In the genomic region with DNA sequence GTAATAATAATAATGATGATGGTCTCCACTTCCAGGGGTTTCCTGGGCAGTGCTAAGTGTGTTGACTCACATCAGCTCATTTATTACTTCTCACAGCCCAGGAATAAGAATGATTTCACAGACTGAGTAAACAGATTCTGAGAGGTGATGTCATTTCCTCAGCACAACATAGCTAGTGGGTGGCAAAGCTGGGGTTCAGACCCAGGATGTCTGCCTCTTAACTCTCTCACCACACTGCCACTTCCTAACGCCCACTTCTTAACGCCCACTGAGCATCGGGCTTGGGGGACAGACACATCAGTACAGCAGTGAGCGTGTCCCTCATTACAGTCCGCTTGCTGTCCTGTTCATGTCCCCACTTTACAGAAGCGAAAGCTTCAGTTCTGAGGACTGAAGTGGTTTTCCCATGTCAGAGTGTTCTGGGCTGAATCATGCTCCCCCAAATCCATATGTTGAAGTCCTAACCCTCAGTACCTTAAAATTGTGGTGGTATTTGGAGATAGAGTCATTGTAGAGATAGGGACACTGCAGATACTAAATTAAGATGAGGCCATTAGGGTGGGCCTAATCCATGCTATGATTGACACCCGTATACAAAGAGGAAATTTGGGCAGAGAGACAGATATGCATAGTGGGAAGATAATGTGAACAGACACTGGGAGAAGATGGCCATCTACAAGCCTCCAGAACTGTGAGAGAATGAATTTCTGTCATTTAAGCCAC, we compare ENCODE assay signal across 8 cellular contexts.
DNase-seq lines count a peak whose midpoint lies in the region; ATAC-seq lines count a peak whose summit lies in the region.

No MANE protein-coding gene starts in this region.

- no peak overlapping the region for H3K4me2 ChIP-seq in mesenchymal stem cell (ENCODE audit: low read length, poor library complexity, severe bottlenecking)

- no peak overlapping the region for H2BK120ac ChIP-seq in mesenchymal stem cell (ENCODE audit: low read depth, low read length)

- DNase-seq in ELR (ENCODE audit: low read depth), result peak; percentile 83
- peak; percentile 76 for DNase-seq in activated T-cell treated with anti-CD3 and anti-CD28 coated beads, Interleukin-2, amount 50 U/mL, for 24 hours
- peak; percentile 82 for DNase-seq in mesenchymal stem cell
- peak; percentile 52 to 79 for DNase-seq in stimulated activated naive CD8-positive, alpha-beta T cell treated with anti-CD3 and anti-CD28 coated beads, Interleukin-15, amount 100 ng/mL, for 72 hours
- DNase-seq in NCI-H1436 treated with DMSO at 0.1 percent for 48 hours (lab: John Stamatoyannopoulos, UW), result no peak
- no peak for DNase-seq in NAMALWA (ENCODE audit: low spot score)

- H4K8ac ChIP-seq in mesenchymal stem cell (ENCODE audit: low read length), result no peak overlapping the region

- no peak overlapping the region for H2AFZ ChIP-seq in mesenchymal stem cell (ENCODE audit: low read depth, low read length)

- peak overlapping the region in 1 of 2 experiments; percentile 56 for H3K4ac ChIP-seq in mesenchymal stem cell (ENCODE audit: low read depth in 1 of 2, low read length in 2 of 2)

- no peak overlapping the region for H2BK15ac ChIP-seq in mesenchymal stem cell (ENCODE audit: low read depth, poor library complexity, severe bottlenecking)

- H3K14ac ChIP-seq in mesenchymal stem cell (ENCODE audit: low read length in 2 of 2), result no peak overlapping the region

- peaks cover 0 to 7% of the 10 kb centered on the region in 2 experiments for H3K27me3 ChIP-seq in mesenchymal stem cell (ENCODE audit: control insufficient read depth in 1 of 2, insufficient read depth in 1 of 2, low read length in 2 of 2)

- H3K79me1 ChIP-seq in mesenchymal stem cell (replicated peaks; ENCODE audit: low read length, poor library complexity, severe bottlenecking), result no peaks in the 10 kb centered on the region

- no peak overlapping the region for H2BK5ac ChIP-seq in mesenchymal stem cell (ENCODE audit: low read depth, low read length, poor library complexity, severe bottlenecking)

- peak overlapping the region in 1 of 2 experiments; percentile 29 for H2BK12ac ChIP-seq in mesenchymal stem cell (ENCODE audit: low read length in 2 of 2)

- no peak overlapping the region for H3K9ac ChIP-seq in mesenchymal stem cell (ENCODE audit: low read length)

- H3K9me3 ChIP-seq in mesenchymal stem cell (ENCODE audit: control insufficient read depth, low read length), result no peaks in the 10 kb centered on the region

- peak overlapping the region; percentile 23 for H3K4me3 Mint-ChIP-seq in activated T-cell treated with anti-CD3 and anti-CD28 coated beads, Interleukin-2, amount 50 U/mL, for 24 hours
- peak overlapping the region; percentile 26 to 55 for H3K4me3 Mint-ChIP-seq in stimulated activated naive CD8-positive, alpha-beta T cell treated with anti-CD3 and anti-CD28 coated beads, Interleukin-15, amount 100 ng/mL, for 72 hours

- peak overlapping the region in 1 of 2 experiments; percentile 80 for H3K18ac ChIP-seq in mesenchymal stem cell (ENCODE audit: low read depth in 1 of 2, low read length in 2 of 2)

- no peak overlapping the region for H3K23ac ChIP-seq in mesenchymal stem cell (ENCODE audit: low read length in 2 of 2)

- peaks cover 34% of the 10 kb centered on the region for H3K4me1 Mint-ChIP-seq in activated T-cell treated with anti-CD3 and anti-CD28 coated beads, Interleukin-2, amount 50 U/mL, for 24 hours (ENCODE audit: low read depth)
- H3K4me1 Mint-ChIP-seq in stimulated activated naive CD8-positive, alpha-beta T cell treated with anti-CD3 and anti-CD28 coated beads, Interleukin-15, amount 100 ng/mL, for 72 hours, result peaks cover 43% of the 10 kb centered on the region

- H3K36me3 ChIP-seq in mesenchymal stem cell (ENCODE audit: control insufficient read depth in 1 of 2, insufficient read depth in 2 of 2, low read depth in 1 of 2, low read length in 2 of 2), result no peaks in the 10 kb centered on the region

- H4K91ac ChIP-seq in mesenchymal stem cell (ENCODE audit: low read length), result no peak overlapping the region

- H3K27ac ChIP-seq in mesenchymal stem cell (ENCODE audit: low read length, poor library complexity, severe bottlenecking), result peak overlapping the region; percentile 27

- 55% methylated on average over 7 of the region's 7 CpGs for WGBS in mesenchymal stem cell

- H2AK5ac ChIP-seq in mesenchymal stem cell (ENCODE audit: low read length, severe bottlenecking), result no peak overlapping the region

- H3K4me3 ChIP-seq in mesenchymal stem cell (ENCODE audit: insufficient read depth in 1 of 2, low read depth in 1 of 2, low read length in 2 of 2), result no peak overlapping the region

- H3K4me1 ChIP-seq in mesenchymal stem cell (ENCODE audit: control insufficient read depth, insufficient read depth, low read depth, low read length), result peaks cover 31% of the 10 kb centered on the region

- H3K9me3 Mint-ChIP-seq in activated T-cell treated with anti-CD3 and anti-CD28 coated beads, Interleukin-2, amount 50 U/mL, for 24 hours, result no peaks in the 10 kb centered on the region
- no peaks in the 10 kb centered on the region for H3K9me3 Mint-ChIP-seq in stimulated activated naive CD8-positive, alpha-beta T cell treated with anti-CD3 and anti-CD28 coated beads, Interleukin-15, amount 100 ng/mL, for 72 hours

- ATAC-seq in HG03432 (IDR thresholded peaks at IDR 0.05; ENCODE audit: unreplicated experiment), result peak; percentile 69
- ATAC-seq in stimulated activated naive CD8-positive, alpha-beta T cell treated with anti-CD3 and anti-CD28 coated beads, Interleukin-15, amount 100 ng/mL, for 72 hours, result peak; percentile 94
- ATAC-seq in HG02642 (IDR thresholded peaks at IDR 0.05; ENCODE audit: poor library complexity, unreplicated experiment), result no peak

- no peaks in the 10 kb centered on the region for H3K36me3 Mint-ChIP-seq in activated T-cell treated with anti-CD3 and anti-CD28 coated beads, Interleukin-2, amount 50 U/mL, for 24 hours (ENCODE audit: low read depth)

- no peaks in the 10 kb centered on the region for H3K27me3 Mint-ChIP-seq in activated T-cell treated with anti-CD3 and anti-CD28 coated beads, Interleukin-2, amount 50 U/mL, for 24 hours
- H3K27me3 Mint-ChIP-seq in stimulated activated naive CD8-positive, alpha-beta T cell treated with anti-CD3 and anti-CD28 coated beads, Interleukin-15, amount 100 ng/mL, for 72 hours, result no peaks in the 10 kb centered on the region

- peak overlapping the region; percentile 83 for H3K27ac Mint-ChIP-seq in activated T-cell treated with anti-CD3 and anti-CD28 coated beads, Interleukin-2, amount 50 U/mL, for 24 hours
- peak overlapping the region; percentile 16 to 68 for H3K27ac Mint-ChIP-seq in stimulated activated naive CD8-positive, alpha-beta T cell treated with anti-CD3 and anti-CD28 coated beads, Interleukin-15, amount 100 ng/mL, for 72 hours

Comparison
In these comparisons a context has a peak if more than half of its experiments do, and no peak if none do; other contexts are left out.
1. DNase-seq: peak in ELR (single experiment), activated T-cell treated with anti-CD3 and anti-CD28 coated beads, Interleukin-2, amount 50 U/mL, for 24 hours (single experiment), mesenchymal stem cell (single experiment) and stimulated activated naive CD8-positive, alpha-beta T cell treated with anti-CD3 and anti-CD28 coated beads, Interleukin-15, amount 100 ng/mL, for 72 hours (2 of 2); none in NCI-H1436 treated with DMSO at 0.1 percent for 48 hours (single experiment) and NAMALWA (single experiment).